In genomic region chr20:46142124-46142523, GRCh38 we compare ENCODE assay signal across 21 cellular contexts. TPM values are rescaled to one million over a fixed set of nuclear protein-coding genes. Genes with fewer than 3 reads are reported as not detected.
A peak's percentile ranks its signal among the peaks of the same experiment; 100 is the strongest.
DNase-seq lines count a peak whose midpoint lies in the region; ATAC-seq and TF ChIP-seq lines count a peak whose summit lies in the region.
"Had no signal": no experiment of that assay in that cellular context is flagged by ENCODE, and none has a peak within 500 bp of the region (broad histone marks: within the 10 kb centered on the region; RNA-seq: fewer than 3 reads in every experiment).

No MANE protein-coding gene starts in this region.

- H3K4me1 Mint-ChIP-seq in glutamatergic neuron (ENCODE audit: low read depth, unreplicated experiment) (peaks cover 40% of the 10 kb centered on the region), osteocyte (ENCODE audit: unreplicated experiment) (no peaks in the 10 kb centered on the region)
- H3K4me1 Mint-ChIP-seq: CD8-positive, alpha-beta memory T cell had no signal

- H3K36me3 Mint-ChIP-seq in glutamatergic neuron (ENCODE audit: unreplicated experiment) (no peaks in the 10 kb centered on the region), osteocyte (ENCODE audit: unreplicated experiment) (no peaks in the 10 kb centered on the region)
- H3K36me3 Mint-ChIP-seq: CD8-positive, alpha-beta memory T cell had no signal

- peak overlapping the region; percentile 9 for H3K27ac Mint-ChIP-seq in glutamatergic neuron (ENCODE audit: unreplicated experiment)
- no peak overlapping the region for H3K27ac Mint-ChIP-seq in osteocyte (ENCODE audit: unreplicated experiment)
- H3K27ac Mint-ChIP-seq: T-helper 1 cell treated with Interleukin-12 subunit alpha and Interleukin-12 subunit beta and Interleukin-4 antibody, amounts not matched to agents 30 μg/mL and 1 μg/mL, for 36 hours had no signal

- DNase-seq in NCI-H1694 (lab: John Stamatoyannopoulos, UW) (peak; percentile 7), NCI-H1694 treated with DMSO at 0.1 percent for 48 hours (lab: John Stamatoyannopoulos, UW) (no peak), DMS 273 treated with DMSO at 0.1 percent for 48 hours (lab: John Stamatoyannopoulos, UW) (peak; percentile 11), NCI-H524 (lab: John Stamatoyannopoulos, UW) (peak; percentile 85 to 95), glutamatergic neuron (no peak), osteocyte (ENCODE audit: extremely low spot score, unreplicated experiment) (no peak)
- DNase-seq in stimulated activated naive CD8-positive, alpha-beta T cell treated with anti-CD3 and anti-CD28 coated beads, Interleukin-15, Interleukin-2, amounts not matched to agents 100 U/mL and 50 U/mL, for 24 hours: no peak
- DNase-seq: Calu3; CD8-positive, alpha-beta memory T cell; DND-41; H7; KG1; NCI-H1092; NCI-H187 treated with DMSO at 0.1 percent for 48 hours; NCI-H526; PC-9; RPMI8226; SHP77 had no signal

- H3K4me3 Mint-ChIP-seq in glutamatergic neuron (ENCODE audit: unreplicated experiment) (peak overlapping the region; percentile 17), osteocyte (ENCODE audit: unreplicated experiment) (no peak overlapping the region)
- H3K4me3 Mint-ChIP-seq: CD8-positive, alpha-beta memory T cell; T-helper 1 cell treated with Interleukin-12 subunit alpha and Interleukin-12 subunit beta and Interleukin-4 antibody, amounts not matched to agents 30 μg/mL and 1 μg/mL, for 36 hours had no signal

- peaks cover 9% of the 10 kb centered on the region for H3K27me3 Mint-ChIP-seq in glutamatergic neuron (ENCODE audit: unreplicated experiment)
- H3K27me3 Mint-ChIP-seq in osteocyte (ENCODE audit: unreplicated experiment): peaks cover 45% of the 10 kb centered on the region

- TF ChIP-seq CTCF in glutamatergic neuron (IDR thresholded peaks at IDR 0.05; ENCODE audit: partially characterized antibody, unreplicated experiment) (no peak), osteocyte (IDR thresholded peaks at IDR 0.05) (no peak)

- H3K9me3 Mint-ChIP-seq in glutamatergic neuron (ENCODE audit: unreplicated experiment) (peaks cover 2% of the 10 kb centered on the region), osteocyte (ENCODE audit: unreplicated experiment) (no peaks in the 10 kb centered on the region)
- H3K9me3 Mint-ChIP-seq: CD8-positive, alpha-beta memory T cell; T-helper 1 cell treated with Interleukin-12 subunit alpha and Interleukin-12 subunit beta and Interleukin-4 antibody, amounts not matched to agents 30 μg/mL and 1 μg/mL, for 36 hours had no signal

- ATAC-seq in GM18511 (IDR thresholded peaks at IDR 0.05; ENCODE audit: unreplicated experiment): no peak
- no peak for ATAC-seq in stimulated activated naive CD8-positive, alpha-beta T cell treated with anti-CD3 and anti-CD28 coated beads, Interleukin-15, Interleukin-2, amounts not matched to agents 100 U/mL and 50 U/mL, for 24 hours
- ATAC-seq: GM12878 had no signal

RNA-seq across cellular contexts. Expression of gene CD40, which starts 24.0 kb away (rescaled TPM):
- total RNA-seq in glutamatergic neuron (ENCODE audit: unreplicated experiment): 1.2 TPM
- total RNA-seq in osteocyte: 1.6 and 2.2 TPM in 2 replicates

RNA-seq across cellular contexts. Expression of gene NCOA5, which starts 52.4 kb away (rescaled TPM):
- total RNA-seq in glutamatergic neuron (ENCODE audit: unreplicated experiment): 42.9 TPM
- 29.8 and 39.0 TPM in 2 replicates for total RNA-seq in osteocyte

Comparison
In these comparisons a context has a peak if more than half of its experiments do, and no peak if none do; other contexts are left out.
1. DNase-seq: peak in NCI-H1694 (single experiment), DMS 273 treated with DMSO at 0.1 percent for 48 hours (single experiment) and NCI-H524 (2 of 2); none in NCI-H1694 treated with DMSO at 0.1 percent for 48 hours (single experiment), glutamatergic neuron (single experiment), osteocyte (single experiment) and stimulated activated naive CD8-positive, alpha-beta T cell treated with anti-CD3 and anti-CD28 coated beads, Interleukin-15, Interleukin-2, amounts not matched to agents 100 U/mL and 50 U/mL, for 24 hours (single experiment).